ENCODE assay signal across 19 cellular contexts in genomic region chr18:69727912-69728572, GRCh38.
"Had no signal": no experiment of that assay in that cellular context is flagged by ENCODE, and none has a peak within 500 bp of the region (broad histone marks: within the 10 kb centered on the region; RNA-seq: fewer than 3 reads in every experiment).

No MANE protein-coding gene starts in this region.

- H3K9me3 Mint-ChIP-seq: activated naive CD4-positive, alpha-beta T cell treated with anti-CD3 and anti-CD28 coated beads, Interleukin-2, amount 10 ng/mL, durations not matched to agents 7 days and 5 days; activated naive CD8-positive, alpha-beta T cell treated with anti-CD3 and anti-CD28 coated beads, Interleukin-2, amount 50 U/mL, for 24 hours; activated T-cell treated with anti-CD3 and anti-CD28 coated beads, Interleukin-2, amount 50 U/mL, for 4 hours; central memory CD8-positive, alpha-beta T cell; naive thymus-derived CD8-positive, alpha-beta T cell; stimulated activated memory B cell treated with anti-CD40 and anti-IgM and Interleukin-4, amounts not matched to agents 10 μg/mL and 1 μg/mL and 100 μg/mL, for 72 hours had no signal

- DNase-seq: activated CD4-positive, alpha-beta T cell treated with anti-CD3 and anti-CD28 coated beads, Interleukin-2, amount 10 ng/mL, durations not matched to agents 7 days and 5 days; activated CD8-positive, alpha-beta memory T cell treated with anti-CD3 and anti-CD28 coated beads, Interleukin-2, amount 50 U/mL, for 4 hours; activated naive CD4-positive, alpha-beta T cell treated with anti-CD3 and anti-CD28 coated beads, Interleukin-2, amount 10 ng/mL, durations not matched to agents 7 days and 5 days; activated naive CD8-positive, alpha-beta T cell treated with anti-CD3 and anti-CD28 coated beads, Interleukin-2, amount 50 U/mL, for 24 hours; activated T-cell treated with anti-CD3 and anti-CD28 coated beads, Interleukin-2, amount 50 U/mL, for 4 hours; aorta; cortex of kidney; heart right ventricle; immature natural killer cell; naive thymus-derived CD8-positive, alpha-beta T cell; spleen; stimulated activated CD4-positive, alpha-beta T cell treated with anti-CD3 and anti-CD28 coated beads, Interleukin-4, amount 100 ng/mL, for 4 hours; T-helper 1 cell; T-helper 9 cell; testis; upper lobe of left lung had no signal

- H3K4me3 Mint-ChIP-seq: activated CD4-positive, alpha-beta T cell treated with anti-CD3 and anti-CD28 coated beads, Interleukin-2, amount 10 ng/mL, durations not matched to agents 7 days and 5 days; activated naive CD4-positive, alpha-beta T cell treated with anti-CD3 and anti-CD28 coated beads, Interleukin-2, amount 10 ng/mL, durations not matched to agents 7 days and 5 days; activated naive CD8-positive, alpha-beta T cell treated with anti-CD3 and anti-CD28 coated beads, Interleukin-2, amount 50 U/mL, for 24 hours; activated T-cell treated with anti-CD3 and anti-CD28 coated beads, Interleukin-2, amount 50 U/mL, for 4 hours; central memory CD8-positive, alpha-beta T cell; immature natural killer cell; naive thymus-derived CD8-positive, alpha-beta T cell; stimulated activated memory B cell treated with anti-CD40 and anti-IgM and Interleukin-4, amounts not matched to agents 10 μg/mL and 1 μg/mL and 100 μg/mL, for 72 hours had no signal

- H3K4me1 Mint-ChIP-seq: activated CD4-positive, alpha-beta T cell treated with anti-CD3 and anti-CD28 coated beads, Interleukin-2, amount 10 ng/mL, durations not matched to agents 7 days and 5 days; activated naive CD4-positive, alpha-beta T cell treated with anti-CD3 and anti-CD28 coated beads, Interleukin-2, amount 10 ng/mL, durations not matched to agents 7 days and 5 days; central memory CD8-positive, alpha-beta T cell; stimulated activated memory B cell treated with anti-CD40 and anti-IgM and Interleukin-4, amounts not matched to agents 10 μg/mL and 1 μg/mL and 100 μg/mL, for 72 hours had no signal

- H3K27ac Mint-ChIP-seq: activated CD4-positive, alpha-beta T cell treated with anti-CD3 and anti-CD28 coated beads, Interleukin-2, amount 10 ng/mL, durations not matched to agents 7 days and 5 days; activated naive CD4-positive, alpha-beta T cell treated with anti-CD3 and anti-CD28 coated beads, Interleukin-2, amount 10 ng/mL, durations not matched to agents 7 days and 5 days; activated naive CD8-positive, alpha-beta T cell treated with anti-CD3 and anti-CD28 coated beads, Interleukin-2, amount 50 U/mL, for 24 hours; stimulated activated memory B cell treated with anti-CD40 and anti-IgM and Interleukin-4, amounts not matched to agents 10 μg/mL and 1 μg/mL and 100 μg/mL, for 72 hours had no signal

- H3K27me3 Mint-ChIP-seq: activated CD4-positive, alpha-beta T cell treated with anti-CD3 and anti-CD28 coated beads, Interleukin-2, amount 10 ng/mL, durations not matched to agents 7 days and 5 days; activated naive CD4-positive, alpha-beta T cell treated with anti-CD3 and anti-CD28 coated beads, Interleukin-2, amount 10 ng/mL, durations not matched to agents 7 days and 5 days; activated naive CD8-positive, alpha-beta T cell treated with anti-CD3 and anti-CD28 coated beads, Interleukin-2, amount 50 U/mL, for 24 hours; central memory CD8-positive, alpha-beta T cell; naive thymus-derived CD8-positive, alpha-beta T cell; stimulated activated memory B cell treated with anti-CD40 and anti-IgM and Interleukin-4, amounts not matched to agents 10 μg/mL and 1 μg/mL and 100 μg/mL, for 72 hours had no signal

- H3K36me3 Mint-ChIP-seq: activated naive CD4-positive, alpha-beta T cell treated with anti-CD3 and anti-CD28 coated beads, Interleukin-2, amount 10 ng/mL, durations not matched to agents 7 days and 5 days; stimulated activated memory B cell treated with anti-CD40 and anti-IgM and Interleukin-4, amounts not matched to agents 10 μg/mL and 1 μg/mL and 100 μg/mL, for 72 hours had no signal

- ATAC-seq: activated naive CD8-positive, alpha-beta T cell treated with anti-CD3 and anti-CD28 coated beads, Interleukin-2, amount 50 U/mL, for 24 hours; activated T-cell treated with anti-CD3 and anti-CD28 coated beads, Interleukin-2, amount 50 U/mL, for 4 hours; gastroesophageal sphincter; heart right ventricle; naive thymus-derived CD8-positive, alpha-beta T cell; stimulated activated memory B cell treated with anti-CD40 and anti-IgM and Interleukin-4, amounts not matched to agents 10 μg/mL and 1 μg/mL and 100 μg/mL, for 72 hours had no signal
